ENCODE assay signal across 13 cellular contexts in the genomic region with DNA sequence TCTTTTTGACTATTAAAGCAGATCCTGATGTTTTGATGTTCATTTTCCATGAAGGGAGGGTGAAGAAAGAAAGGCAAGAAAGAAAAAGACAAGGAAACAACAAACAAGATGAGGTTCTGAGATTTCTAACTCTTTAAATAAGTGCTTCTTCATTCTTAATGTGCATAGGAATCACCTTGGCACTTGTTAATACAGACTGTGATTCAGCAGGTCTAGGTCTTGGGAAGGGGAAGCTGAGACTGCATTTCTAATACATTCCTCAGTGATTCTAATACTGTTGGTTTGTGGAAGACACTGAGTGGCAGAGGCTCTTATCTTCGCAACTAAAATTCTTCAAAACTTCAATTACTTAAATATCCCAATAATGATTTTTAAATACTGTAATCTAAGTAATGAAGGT.
A peak's percentile ranks its signal among the peaks of the same experiment; 100 is the strongest.
DNase-seq lines count a peak whose midpoint lies in the region; ATAC-seq and TF ChIP-seq lines count a peak whose summit lies in the region.
"Had no signal": no experiment of that assay in that cellular context is flagged by ENCODE, and none has a peak within 500 bp of the region (broad histone marks: within the 10 kb centered on the region; RNA-seq: fewer than 3 reads in every experiment).

No MANE protein-coding gene starts in this region.

- ATAC-seq in HG03196 (IDR thresholded peaks at IDR 0.05; ENCODE audit: unreplicated experiment), result no peak

- H3K18ac ChIP-seq in mesendoderm (ENCODE audit: low read length) (no peak overlapping the region), neuronal stem cell (ENCODE audit: low read length) (no peak overlapping the region)

- CTCF ChIA-PET in mammary epithelial cell (lab: Charles Lee; ENCODE audit: low non-redundant PET), result no interaction called here

- no peak for TF ChIP-seq POLR2A in transverse colon (IDR thresholded peaks at IDR 0.05)

- intact Hi-C loops in mammary epithelial cell (cut with micrococcal nuclease) (no loop called here), transverse colon (cut with DNase I; ENCODE audit: low total_unique reads) (no loop called here)

- H2BK15ac ChIP-seq in mesendoderm (replicated peaks; ENCODE audit: low read depth) (no peak overlapping the region), neuronal stem cell (ENCODE audit: low read length) (no peak overlapping the region)

- BruUV-seq in mammary epithelial cell (replicated peaks; lab: Mats Ljungman, UMichigan), result TSS peak; percentile 93

- TF ChIP-seq EP300 in transverse colon (IDR thresholded peaks at IDR 0.05; ENCODE audit: low read depth), result no peak

- H4K5ac ChIP-seq in mesendoderm (ENCODE audit: low read length), result no peak overlapping the region

- dilution Hi-C loops in mammary epithelial cell (cut with HindIII; ENCODE audit: low sequenced_read_pairs), result no loop called here

- H3K4me3 ChIP-seq in KMS-11 (IDR thresholded peaks at IDR 0.05; ENCODE audit: insufficient read depth, low read depth, low read length) (no peak overlapping the region), mammary epithelial cell (replicated peaks in 1 of 3; ENCODE audit: insufficient read depth in 1 of 3, low read depth in 2 of 3, low read length in 3 of 3) (no peak overlapping the region), mesendoderm (ENCODE audit: low read length) (no peak overlapping the region), transverse colon (no peak overlapping the region), neuronal stem cell (ENCODE audit: low read length in 2 of 2) (no peak overlapping the region)
- H3K4me3 ChIP-seq: lung had no signal

- H3K9ac ChIP-seq in KMS-11 (no peak overlapping the region), mammary epithelial cell (ENCODE audit: insufficient read depth, low read length) (peak overlapping the region; percentile 35), mesendoderm (ENCODE audit: low read length) (no peak overlapping the region), neuronal stem cell (ENCODE audit: low read depth, low read length, poor library complexity) (no peak overlapping the region)

- no peaks in the 10 kb centered on the region for H3K79me2 ChIP-seq in KMS-11 (ENCODE audit: insufficient read depth, low read depth)
- H3K79me2 ChIP-seq in mammary epithelial cell (ENCODE audit: insufficient read depth, low read length), result no peaks in the 10 kb centered on the region
- no peaks in the 10 kb centered on the region for H3K79me2 ChIP-seq in mesendoderm (ENCODE audit: control insufficient read depth, insufficient read depth, low read length)

- H3K14ac ChIP-seq in neuronal stem cell (ENCODE audit: low read length), result no peak overlapping the region

- peak overlapping the region; percentile 17; the same call in 1 of the 2 replicates for H3K4me2 ChIP-seq in KMS-11
- H3K4me2 ChIP-seq in mammary epithelial cell (ENCODE audit: insufficient read depth, low read depth, low read length), result peak overlapping the region; percentile 56
- no peak overlapping the region for H3K4me2 ChIP-seq in mesendoderm (ENCODE audit: low read length)
- no peak overlapping the region for H3K4me2 ChIP-seq in neuronal stem cell (ENCODE audit: insufficient read depth, low read length, poor library complexity, severe bottlenecking)

- H2BK12ac ChIP-seq in neuronal stem cell (ENCODE audit: low read length), result no peak overlapping the region

- no peaks in the 10 kb centered on the region for H3K36me3 ChIP-seq in KMS-11 (ENCODE audit: insufficient read depth)
- no peaks in the 10 kb centered on the region for H3K36me3 ChIP-seq in mammary epithelial cell (ENCODE audit: insufficient read depth, low read length)
- no peaks in the 10 kb centered on the region for H3K36me3 ChIP-seq in mesendoderm (ENCODE audit: control insufficient read depth, insufficient read depth, low read length)
- H3K36me3 ChIP-seq in transverse colon, result peaks cover 0 to 16% (median 3%) of the 10 kb centered on the region in 4 donors
- H3K36me3 ChIP-seq in neuronal stem cell (replicated peaks in 1 of 2; ENCODE audit: control insufficient read depth in 2 of 2, insufficient read depth in 2 of 2, low read length in 2 of 2), result peaks cover 0 to 2% of the 10 kb centered on the region in 2 donors

- peaks cover 44% of the 10 kb centered on the region for H3K4me1 ChIP-seq in KMS-11 (ENCODE audit: low read depth, poor library complexity, severe bottlenecking)
- H3K4me1 ChIP-seq in mammary epithelial cell (ENCODE audit: insufficient read depth, low read length), result peaks cover 30% of the 10 kb centered on the region
- no peaks in the 10 kb centered on the region for H3K4me1 ChIP-seq in mesendoderm (ENCODE audit: control insufficient read depth, low read depth, low read length)
- H3K4me1 ChIP-seq in transverse colon, result peaks cover 0 to 7% (median 0%) of the 10 kb centered on the region in 4 donors
- H3K4me1 ChIP-seq in neuronal stem cell (ENCODE audit: control insufficient read depth in 2 of 2, insufficient read depth in 1 of 2, low read depth in 1 of 2, low read length in 2 of 2), result no peaks in the 10 kb centered on the region

- H3K79me1 ChIP-seq in mesendoderm (ENCODE audit: low read length) (no peaks in the 10 kb centered on the region), neuronal stem cell (ENCODE audit: low read depth, low read length) (no peaks in the 10 kb centered on the region)

- no peak overlapping the region for H2AK5ac ChIP-seq in mesendoderm (ENCODE audit: low read length)
- H2AK5ac ChIP-seq in neuronal stem cell (ENCODE audit: low read depth, low read length), result no peak overlapping the region

- 100% methylated on average over 1 of the region's 1 CpG for WGBS in mammary epithelial cell (ENCODE audit: low coverage, missing lambda C conversion rate)
- WGBS in mesendoderm (ENCODE audit: extremely low coverage, insufficient coverage, low lambda C conversion rate), result no CpG with 5 or more reads among the region's 1 CpG
- 100% methylated on average over 1 of the region's 1 CpG for WGBS in transverse colon (ENCODE audit: low coverage in 1 of 2), 2 donors
- no CpG with 5 or more reads among the region's 1 CpG for WGBS in neuronal stem cell (ENCODE audit: extremely low coverage in 2 of 2, insufficient read length in 2 of 2, insufficient replicate concordance in 1 of 2), 2 donors

- H3K27me3 ChIP-seq in KMS-11 (ENCODE audit: insufficient read depth, low read depth) (no peaks in the 10 kb centered on the region), mammary epithelial cell (ENCODE audit: insufficient read depth, low read length) (no peaks in the 10 kb centered on the region), mesendoderm (ENCODE audit: insufficient read depth, low read length, poor library complexity) (no peaks in the 10 kb centered on the region), transverse colon (no peaks in the 10 kb centered on the region), neuronal stem cell (ENCODE audit: control insufficient read depth in 3 of 3, insufficient read depth in 3 of 3, low read depth in 1 of 3, low read length in 3 of 3) (no peaks in the 10 kb centered on the region)

- no peak overlapping the region for H4K91ac ChIP-seq in neuronal stem cell (ENCODE audit: low read depth, low read length, poor library complexity)

- H3K9me3 ChIP-seq in mammary epithelial cell (replicated peaks; ENCODE audit: insufficient read depth, low read length), result no peaks in the 10 kb centered on the region
- H3K9me3 ChIP-seq in transverse colon, result no peaks in the 10 kb centered on the region
- H3K9me3 ChIP-seq in neuronal stem cell (replicated peaks in 1 of 2; ENCODE audit: control insufficient read depth in 2 of 2, insufficient read depth in 1 of 2, low read depth in 1 of 2, low read length in 2 of 2), result peaks cover 0 to 3% of the 10 kb centered on the region in 2 donors

- H3K23ac ChIP-seq in mesendoderm (ENCODE audit: low read length), result no peak overlapping the region
- H3K23ac ChIP-seq in neuronal stem cell (ENCODE audit: low read depth, low read length, poor library complexity), result no peak overlapping the region

- no peak overlapping the region for H3K56ac ChIP-seq in mesendoderm (ENCODE audit: low read length)

- H3K27ac ChIP-seq in KMS-11 (peak overlapping the region; percentile 53; the same call in 1 of the 2 replicates), mammary epithelial cell (ENCODE audit: insufficient read depth, low read depth, low read length) (peak overlapping the region; percentile 94), mesendoderm (ENCODE audit: low read depth, low read length) (no peak overlapping the region), transverse colon (peak overlapping the region in 3 of 4 donors; percentile 0 to 27 (median 15)), neuronal stem cell (replicated peaks; ENCODE audit: low read length) (no peak overlapping the region)

- H3K4ac ChIP-seq in mesendoderm (ENCODE audit: low read depth, low read length), result no peak overlapping the region
- H3K4ac ChIP-seq in neuronal stem cell (ENCODE audit: low read length), result no peak overlapping the region

- H4K8ac ChIP-seq in mesendoderm (ENCODE audit: low read depth, low read length) (no peak overlapping the region), neuronal stem cell (ENCODE audit: low read depth, low read length) (no peak overlapping the region)

- H2BK5ac ChIP-seq in mesendoderm (ENCODE audit: low read length) (no peak overlapping the region), neuronal stem cell (ENCODE audit: low read length) (no peak overlapping the region)

- TF ChIP-seq CTCF in KMS-11 (conservative IDR thresholded peaks at IDR 0.05; ENCODE audit: low read depth, low read length) (no peak), mammary epithelial cell (conservative IDR thresholded peaks at IDR 0.05 in 1 of 2, IDR thresholded peaks at IDR 0.05 in 1 of 2; ENCODE audit: extremely low read depth in 1 of 2, insufficient read depth in 1 of 2, low read depth in 1 of 2, low read length in 2 of 2) (no peak), transverse colon (IDR thresholded peaks at IDR 0.05) (no peak)

- in situ Hi-C loops in mammary epithelial cell (cut with MboI; ENCODE audit: low sequenced_read_pairs in 2 of 2) (no loop called here), transverse colon (cut with MboI; ENCODE audit: low pct_ligation_motif_present in 1 of 4, low pct_unique_long_range_greater_than_20kb in 1 of 4, low sequenced_read_pairs in 3 of 4) (no loop called here)

- no peak overlapping the region for H2AFZ ChIP-seq in KMS-11 (ENCODE audit: low read depth)
- peak overlapping the region; percentile 18 for H2AFZ ChIP-seq in mammary epithelial cell (ENCODE audit: low read depth, low read length)
- no peak overlapping the region for H2AFZ ChIP-seq in neuronal stem cell (ENCODE audit: low read length)

- H2BK120ac ChIP-seq in mesendoderm (ENCODE audit: low read depth, low read length) (no peak overlapping the region), neuronal stem cell (ENCODE audit: low read depth, low read length) (no peak overlapping the region)

- DNase-seq in mammary epithelial cell, result no peak
- DNase-seq in mesendoderm, result peak; percentile 70
- no peak for DNase-seq in transverse colon
- DNase-seq in neuronal stem cell (ENCODE audit: low spot score), result no peak
- no peak for DNase-seq in NCI-H1694 treated with DMSO at 0.1 percent for 48 hours (lab: John Stamatoyannopoulos, UW)
- DNase-seq: activated CD4-positive, CD25-positive, alpha-beta regulatory T cell; activated gamma-delta T cell; cortex of kidney; NCI-H524 treated with DMSO at 0.1 percent for 48 hours; SHP77 treated with DMSO at 0.1 percent for 48 hours had no signal

- no peaks in the 10 kb centered on the region for H4K20me1 ChIP-seq in KMS-11 (ENCODE audit: insufficient read depth)
- no peaks in the 10 kb centered on the region for H4K20me1 ChIP-seq in mammary epithelial cell (ENCODE audit: insufficient read depth, low read length)

Comparison
In these comparisons a context has a peak if more than half of its experiments do, and no peak if none do; other contexts are left out.
1. H3K27ac ChIP-seq: peak in KMS-11 (single experiment), mammary epithelial cell (single experiment) and transverse colon (3 of 4); none in mesendoderm (single experiment) and neuronal stem cell (single experiment).
2. H3K4me2 ChIP-seq: peak in KMS-11 (single experiment) and mammary epithelial cell (single experiment); none in mesendoderm (single experiment) and neuronal stem cell (single experiment).